ENCODE assay signal across 1 cellular context in the genomic region with DNA sequence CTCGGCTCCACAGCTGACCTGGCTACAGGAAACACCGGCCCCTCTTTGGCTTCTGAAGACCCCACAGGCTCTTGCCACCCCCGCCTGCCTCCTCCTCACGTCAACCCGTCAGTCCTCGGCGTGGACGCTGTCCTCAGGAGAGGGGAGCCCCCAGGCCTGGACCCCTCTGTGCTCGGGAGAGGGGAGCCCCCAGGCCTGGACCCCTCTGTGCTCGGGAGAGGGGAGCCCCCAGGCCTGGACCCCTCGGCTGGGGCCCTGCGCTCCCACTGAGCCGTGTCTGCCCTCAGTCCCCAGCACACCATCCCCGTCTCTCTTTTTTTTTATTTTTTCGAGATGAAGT.
TF ChIP-seq lines count a peak whose summit lies in the region.

No MANE protein-coding gene starts in this region.

TF ChIP-seq in H1, 55 proteins besides CTCF, POLR2A, EP300 and RAD21:
- no peak for TF ChIP-seq SP1 (IDR thresholded peaks at IDR 0.05; ENCODE audit: low read depth, low read length)
- no peak for TF ChIP-seq PHF8 (conservative IDR thresholded peaks at IDR 0.05; ENCODE audit: low read depth, low read length)
- no peak for TF ChIP-seq RBBP5 (IDR thresholded peaks at IDR 0.05; ENCODE audit: borderline replicate concordance, low read depth, low read length)
- no peak for TF ChIP-seq USF2 (IDR thresholded peaks at IDR 0.05; ENCODE audit: low read length)
- TF ChIP-seq SP4 (IDR thresholded peaks at IDR 0.05; ENCODE audit: low read length), result no peak
- TF ChIP-seq POU5F1 (IDR thresholded peaks at IDR 0.05; ENCODE audit: low read depth, low read length), result no peak
- no peak for TF ChIP-seq SP2 (IDR thresholded peaks at IDR 0.05; ENCODE audit: low read length)
- no peak for TF ChIP-seq CHD7 (IDR thresholded peaks at IDR 0.05; ENCODE audit: insufficient replicate concordance, low read length)
- no peak for TF ChIP-seq SUZ12 (IDR thresholded peaks at IDR 0.05; ENCODE audit: low read length)
- no peak for TF ChIP-seq CEBPB (IDR thresholded peaks at IDR 0.05; ENCODE audit: low read depth, low read length)
- no peak for TF ChIP-seq TBP (IDR thresholded peaks at IDR 0.05; ENCODE audit: low read depth, low read length)
- no peak for TF ChIP-seq TCF12 (IDR thresholded peaks at IDR 0.05; ENCODE audit: low read depth, low read length)
TF ChIP-seq in H1: peak in this region for 0.
